ENCODE assay signal across 1 cellular context in genomic region chr3:136802481-136802996, GRCh38.
TF ChIP-seq lines count a peak whose summit lies in the region.

No MANE protein-coding gene starts in this region.

TF ChIP-seq in SK-N-SH, 30 proteins besides CTCF, POLR2A, EP300 and RAD21 (continued from another document):
- TF ChIP-seq YY1 (IDR thresholded peaks at IDR 0.05; ENCODE audit: low read depth) = no peak
TF ChIP-seq in SK-N-SH: peak in this region for 0.
